Comparison of ENCODE assay signal across 19 cellular contexts in the genomic region with DNA sequence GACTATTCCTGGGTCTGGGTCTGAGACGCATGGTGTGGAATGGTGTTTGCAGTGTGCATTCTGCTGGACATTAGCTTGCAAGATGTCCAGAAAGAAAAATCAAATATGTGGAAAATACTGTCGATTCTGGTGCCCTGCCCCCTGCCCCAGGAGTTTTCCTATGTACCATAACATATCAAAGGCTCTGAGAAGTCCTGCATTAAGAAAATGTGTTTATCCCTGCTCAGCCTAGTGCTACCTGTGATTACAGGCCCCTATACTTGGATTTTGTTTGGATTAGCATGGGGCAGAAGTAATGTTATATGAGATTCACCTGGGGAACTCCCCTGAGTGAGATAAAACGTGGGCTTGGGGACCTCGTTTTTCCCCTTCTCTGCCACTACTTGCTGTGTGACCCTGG.
"Had no signal": no experiment of that assay in that cellular context is flagged by ENCODE, and none has a peak within 500 bp of the region (broad histone marks: within the 10 kb centered on the region; RNA-seq: fewer than 3 reads in every experiment).

No MANE protein-coding gene starts in this region.

- DNase-seq: colonic mucosa; cortex of kidney; effector memory CD4-positive, alpha-beta T cell; foreskin keratinocyte; heart left ventricle; hypothalamus; left cardiac atrium; left lung; left ventricle myocardium superior; lower lobe of right lung; mesenchymal stem cell; midbrain had no signal

- H3K27me3 ChIP-seq: colonic mucosa, foreskin keratinocyte, gastroesophageal sphincter, heart left ventricle, hepatocyte, left lung had no signal

- ATAC-seq: foreskin keratinocyte, gastroesophageal sphincter, left cardiac atrium, left lung, lower lobe of right lung had no signal

- H3K4me2 ChIP-seq: hepatocyte had no signal

- H3K79me2 ChIP-seq: hepatocyte had no signal

- H3K27ac ChIP-seq: colonic mucosa, esophagus muscularis mucosa, foreskin keratinocyte, gastroesophageal sphincter, hepatocyte, left lung, lower lobe of right lung had no signal

- H3K4me3 Mint-ChIP-seq: dendritic cell treated with granulocyte-macrophage colony-stimulating factor and Interleukin-4, amounts not matched to agents 40 ng/mL and 50 ng/mL, for 4 days had no signal

- H3K4me1 ChIP-seq: colonic mucosa, esophagus muscularis mucosa, gastroesophageal sphincter, left lung, lower lobe of right lung had no signal

- FAIRE-seq: endothelial cell of umbilical vein, islet of Langerhans, keratinocyte had no signal

- H3K27me3 Mint-ChIP-seq: dendritic cell treated with granulocyte-macrophage colony-stimulating factor and Interleukin-4, amounts not matched to agents 40 ng/mL and 50 ng/mL, for 4 days had no signal

- H3K36me3 ChIP-seq: colonic mucosa, esophagus muscularis mucosa, gastroesophageal sphincter, heart left ventricle, left lung, lower lobe of right lung had no signal

- H2AFZ ChIP-seq: hepatocyte had no signal

- H3K27ac Mint-ChIP-seq: dendritic cell treated with granulocyte-macrophage colony-stimulating factor and Interleukin-4, amounts not matched to agents 40 ng/mL and 50 ng/mL, for 4 days had no signal

- H3K9me3 ChIP-seq: colonic mucosa, esophagus muscularis mucosa, gastroesophageal sphincter, heart left ventricle, left lung, lower lobe of right lung had no signal

- H3K4me3 ChIP-seq: colonic mucosa, esophagus muscularis mucosa, gastroesophageal sphincter, heart left ventricle, hepatocyte, left lung, lower lobe of right lung had no signal

- H3K9me3 Mint-ChIP-seq: dendritic cell treated with granulocyte-macrophage colony-stimulating factor and Interleukin-4, amounts not matched to agents 40 ng/mL and 50 ng/mL, for 4 days had no signal
